In genomic region chr11:64856382-64857227, GRCh38 we compare ENCODE assay signal across 8 cellular contexts. TPM values are rescaled to one million over a fixed set of nuclear protein-coding genes. Genes with fewer than 3 reads are reported as not detected.
DNase-seq lines count a peak whose midpoint lies in the region; ATAC-seq, FAIRE-seq and TF ChIP-seq lines count a peak whose summit lies in the region.

No MANE protein-coding gene starts in this region.

- H3K4me3 ChIP-seq in RWPE2 (ENCODE audit: severe bottlenecking) (no peak overlapping the region), bronchial epithelial cell (ENCODE audit: low read depth, low read length) (no peak overlapping the region), lower leg skin (ENCODE audit: low read depth, poor library complexity, severe bottlenecking) (no peak overlapping the region), suprapubic skin (peak overlapping the region; percentile 12)

- H3K27me3 ChIP-seq in RWPE2 (ENCODE audit: insufficient read depth, poor library complexity, severe bottlenecking) (no peaks in the 10 kb centered on the region), bronchial epithelial cell (ENCODE audit: control insufficient read depth, insufficient read depth, low read length) (no peaks in the 10 kb centered on the region), suprapubic skin (no peaks in the 10 kb centered on the region)

- TF ChIP-seq CTCF in RWPE2 (IDR thresholded peaks at IDR 0.05; ENCODE audit: poor library complexity, severe bottlenecking) (peak; percentile 20), bronchial epithelial cell (IDR thresholded peaks at IDR 0.05; ENCODE audit: insufficient read depth, low read length, severe bottlenecking) (no peak), lower leg skin (IDR thresholded peaks at IDR 0.05) (no peak), suprapubic skin (IDR thresholded peaks at IDR 0.05) (no peak)

- peak; percentile 15 for TF ChIP-seq EP300 in suprapubic skin (IDR thresholded peaks at IDR 0.05)

- FAIRE-seq in bronchial epithelial cell (lab: Jason Lieb, UNC), result peak; percentile 64

- TF ChIP-seq POLR2A in GM15510 (IDR thresholded peaks at IDR 0.05; ENCODE audit: borderline replicate concordance, extremely low read depth, insufficient read length) (peak; percentile 4), lower leg skin (IDR thresholded peaks at IDR 0.05) (no peak), suprapubic skin (IDR thresholded peaks at IDR 0.05) (no peak)

- DNase-seq in RWPE2 (ENCODE audit: low spot score) (peak; percentile 94), bronchial epithelial cell (ENCODE audit: low read depth) (peak; percentile 93), lower leg skin (ENCODE audit: low spot score in 2 of 2) (peak; percentile 78 to 97), suprapubic skin (ENCODE audit: low spot score in 2 of 2) (peak in 1 of 2 donors; percentile 94), mucosa of gallbladder (ENCODE audit: low spot score) (no peak)

- intact Hi-C loops in lower leg skin (cut with DNase I; ENCODE audit: low total_unique reads), result no loop called here

- H3K36me3 ChIP-seq in RWPE2 (ENCODE audit: low read depth) (peaks cover 68% of the 10 kb centered on the region), bronchial epithelial cell (ENCODE audit: control insufficient read depth, insufficient read depth, low read length) (peaks cover 7% of the 10 kb centered on the region), suprapubic skin (peaks cover 33% of the 10 kb centered on the region)

- H3K9me3 ChIP-seq in RWPE2 (ENCODE audit: severe bottlenecking) (no peaks in the 10 kb centered on the region), suprapubic skin (no peaks in the 10 kb centered on the region)

- H3K4me1 ChIP-seq in RWPE2 (ENCODE audit: insufficient read depth, poor library complexity, severe bottlenecking) (peaks cover 34% of the 10 kb centered on the region), suprapubic skin (peaks cover 76% of the 10 kb centered on the region)

- ATAC-seq in RWPE2 (ENCODE audit: low read depth), result peak; percentile 80
- no peak for ATAC-seq in GM19395 (IDR thresholded peaks at IDR 0.05; ENCODE audit: unreplicated experiment)
- no peak for ATAC-seq in GM18861 (IDR thresholded peaks at IDR 0.05; ENCODE audit: unreplicated experiment)

- H3K27ac ChIP-seq in RWPE2 (ENCODE audit: poor library complexity, severe bottlenecking) (peak overlapping the region; percentile 99), suprapubic skin (peak overlapping the region; percentile 80)

- 45 to 53% methylated on average over 19 to 20 of the region's 20 CpGs for WGBS in lower leg skin, 2 donors
- WGBS in suprapubic skin, result 55% methylated on average over 19 of the region's 20 CpGs

RNA-seq across cellular contexts. Expression of gene CDC42BPG, which starts 12.2 kb away (rescaled TPM):
- total RNA-seq in bronchial epithelial cell, result 16.6 and 23.0 TPM in 2 replicates
- 10 to 100 TPM; 40.3 to 81.3 (median 50.1) TPM for total RNA-seq in lower leg skin
- total RNA-seq in suprapubic skin, result 10 to 100 TPM; 42.2 to 64.9 (median 61.1) TPM
- total RNA-seq in mucosa of gallbladder, result 37.1 TPM

RNA-seq across cellular contexts. Expression of gene EHD1, which starts 21.8 kb away (rescaled TPM):
- total RNA-seq in bronchial epithelial cell (32.9 and 40.7 TPM in 2 replicates), lower leg skin (10 to 100 TPM; 81.0 to 98.9 (median 90.5) TPM), suprapubic skin (10 to 100 TPM; 47.8 to 85.4 (median 76.8) TPM), mucosa of gallbladder (85.6 TPM)

RNA-seq across cellular contexts. Expression of gene MEN1, which starts 46.3 kb away (rescaled TPM):
- total RNA-seq in bronchial epithelial cell (5.5 and 8.3 TPM in 2 replicates), lower leg skin (10 to 100 TPM; 20.5 to 42.7 (median 32.2) TPM), suprapubic skin (10 to 100 TPM; 26.9 to 46.6 (median 36.1) TPM), mucosa of gallbladder (34.8 TPM)

RNA-seq across cellular contexts. Expression of gene MAP4K2, which starts 53.6 kb away (rescaled TPM):
- 6.8 and 7.0 TPM in 2 replicates for total RNA-seq in bronchial epithelial cell
- total RNA-seq in lower leg skin, result 10 to 100 TPM in 3 of 4 donors, 1 to 10 TPM in 1; 9.3 to 29.8 (median 19.5) TPM
- total RNA-seq in suprapubic skin, result 10 to 100 TPM; 13.6 to 20.4 (median 15.3) TPM
- total RNA-seq in mucosa of gallbladder, result 23.1 TPM
